27 cellular contexts compared by ENCODE assay signal in genomic region chr20:22745194-22745500, GRCh38.
"Had no signal": no experiment of that assay in that cellular context is flagged by ENCODE, and none has a peak within 500 bp of the region (broad histone marks: within the 10 kb centered on the region; RNA-seq: fewer than 3 reads in every experiment).

No MANE protein-coding gene starts in this region.

- H3K27ac ChIP-seq: lower lobe of right lung, neural progenitor cell, neutrophil, ovary, right atrium auricular region, spleen, suprapubic skin, thoracic aorta, uterus had no signal

- H2AFZ ChIP-seq: neural progenitor cell had no signal

- H3K9ac ChIP-seq: neural progenitor cell had no signal

- H3K4me2 ChIP-seq: neural progenitor cell had no signal

- H3K4me3 ChIP-seq: lower lobe of right lung, neural progenitor cell, ovary, right atrium auricular region, spleen, suprapubic skin, thoracic aorta, tibial artery, uterus had no signal

- DNase-seq: head of caudate nucleus; hypothalamus; immature natural killer cell; left ventricle myocardium superior; lower lobe of right lung; mammary epithelial cell; mesenchymal stem cell; naive B cell; natural killer cell; nephron progenitor cell; occipital lobe; ovary; small intestine; spleen; stimulated activated CD4-positive, alpha-beta T cell treated with anti-CD3 and anti-CD28 coated beads, Interleukin-4, amount 100 ng/mL, for 24 hours; stimulated activated naive CD4-positive, alpha-beta T cell; tibial artery; uterus had no signal

- FAIRE-seq: islet of Langerhans, small intestine had no signal

- ATAC-seq: left lobe of liver; left ventricle myocardium superior; lower lobe of right lung; natural killer cell; sciatic nerve; stimulated activated effector memory CD8-positive, alpha-beta T cell treated with anti-CD3 and anti-CD28 coated beads, Interleukin-12 subunit alpha, Interleukin-12 subunit beta, amount 100 ng/mL, for 72 hours had no signal

- H3K36me3 ChIP-seq: lower lobe of right lung, neural progenitor cell, neutrophil, ovary, right atrium auricular region, spleen, suprapubic skin, thoracic aorta, tibial artery, uterus had no signal

- H3K4me1 ChIP-seq: lower lobe of right lung, neural progenitor cell, right atrium auricular region, spleen, suprapubic skin, uterus had no signal

- H3K27me3 ChIP-seq: neural progenitor cell, neutrophil, ovary, right atrium auricular region, spleen, suprapubic skin, tibial artery, uterus had no signal

- H3K9me3 ChIP-seq: lower lobe of right lung, neutrophil, ovary, suprapubic skin, thoracic aorta, tibial artery, uterus had no signal
